In genomic region chr6:30570263-30570662, GRCh38 we compare ENCODE assay signal across 9 cellular contexts. TPM values are rescaled to one million over a fixed set of nuclear protein-coding genes. Genes with fewer than 3 reads are reported as not detected.
DNase-seq lines count a peak whose midpoint lies in the region; ATAC-seq, FAIRE-seq and TF ChIP-seq lines count a peak whose summit lies in the region.
"Had no signal": no experiment of that assay in that cellular context is flagged by ENCODE, and none has a peak within 500 bp of the region (broad histone marks: within the 10 kb centered on the region; RNA-seq: fewer than 3 reads in every experiment).

No MANE protein-coding gene starts in this region.

- no TSS peak for BruUV-seq in Caco-2 (replicated peaks; lab: Mats Ljungman, UMichigan)

- no peak for FAIRE-seq in pancreas (lab: Jason Lieb, UNC)

- H3K9me3 Mint-ChIP-seq in Caco-2 (ENCODE audit: unreplicated experiment) (no peaks in the 10 kb centered on the region), endodermal cell (no peaks in the 10 kb centered on the region)

- peaks cover 15% of the 10 kb centered on the region; the same call in 1 of the 2 replicates for H3K4me1 ChIP-seq in Caco-2
- H3K4me1 ChIP-seq in OCI-LY1 (ENCODE audit: insufficient read depth, low read length, severe bottlenecking), result peaks cover 42% of the 10 kb centered on the region
- H3K4me1 ChIP-seq in endodermal cell (ENCODE audit: control insufficient read depth, insufficient read depth, low read length), result peaks cover 11% of the 10 kb centered on the region
- peaks cover 9 to 23% (median 10%) of the 10 kb centered on the region in 3 donors for H3K4me1 ChIP-seq in pancreas

- H3K27ac Mint-ChIP-seq in Caco-2 (ENCODE audit: unreplicated experiment), result no peak overlapping the region
- H3K27ac Mint-ChIP-seq in endodermal cell, result no peak overlapping the region

- CTCF ChIA-PET in Caco-2 (lab: Charles Lee), result interaction anchor here (1.6 kb wide), 1 partner anchor 21 kb away, joined by 4 read pairs; no protein-coding TSS in a partner anchor

- H3K79me2 ChIP-seq in OCI-LY1 (ENCODE audit: insufficient read depth, low read length), result peaks cover 38% of the 10 kb centered on the region

- peak overlapping the region; percentile 93 for H3K4me2 ChIP-seq in OCI-LY1 (ENCODE audit: low read length)

- no peaks in the 10 kb centered on the region for H3K9me3 ChIP-seq in Caco-2
- no peaks in the 10 kb centered on the region for H3K9me3 ChIP-seq in OCI-LY1 (ENCODE audit: low read length)
- H3K9me3 ChIP-seq in endodermal cell (ENCODE audit: control insufficient read depth, low read length), result no peaks in the 10 kb centered on the region
- no peaks in the 10 kb centered on the region for H3K9me3 ChIP-seq in pancreas

- peaks cover 24% of the 10 kb centered on the region for H3K36me3 Mint-ChIP-seq in Caco-2 (ENCODE audit: insufficient read depth, unreplicated experiment)
- H3K36me3 Mint-ChIP-seq in endodermal cell (ENCODE audit: low read depth), result no peaks in the 10 kb centered on the region

- no peaks in the 10 kb centered on the region for H3F3A ChIP-seq in OCI-LY1 (ENCODE audit: insufficient read depth, low read length)

- H3K27me3 Mint-ChIP-seq in Caco-2 (ENCODE audit: insufficient read depth, unreplicated experiment) (no peaks in the 10 kb centered on the region), endodermal cell (ENCODE audit: insufficient read depth) (no peaks in the 10 kb centered on the region)

- ATAC-seq in pancreas (no peak), GM21786 (IDR thresholded peaks at IDR 0.05; ENCODE audit: unreplicated experiment) (no peak)

- 0 out of 2 replicates have a peak, but pooled peaks cover 1% of the 10 kb centered on the region for H3K36me3 ChIP-seq in Caco-2 (ENCODE audit: control insufficient read depth, insufficient read depth, low read length)
- peaks cover 14% of the 10 kb centered on the region; the same call in 1 of the 2 replicates for H3K36me3 ChIP-seq in OCI-LY1 (ENCODE audit: insufficient read depth, low read length)
- peaks cover under 1% of the 10 kb centered on the region for H3K36me3 ChIP-seq in endodermal cell (ENCODE audit: control insufficient read depth, insufficient read depth, low read length)
- no peaks in the 10 kb centered on the region for H3K36me3 ChIP-seq in pancreas

- TF ChIP-seq CTCF in Caco-2 (IDR thresholded peaks at IDR 0.05; ENCODE audit: insufficient read depth in 1 of 2, low read depth in 1 of 2, low read length in 1 of 2, severe bottlenecking in 1 of 2, unreplicated experiment in 1 of 2) (no peak), OCI-LY1 (IDR thresholded peaks at IDR 0.05; ENCODE audit: low read length) (no peak), endodermal cell (conservative IDR thresholded peaks at IDR 0.05) (no peak), pancreas (IDR thresholded peaks at IDR 0.05) (no peak)

- POLR2A ChIA-PET in Caco-2 (lab: Charles Lee), result interaction anchor here (2.3 kb wide), 1 partner anchor 13 kb away, joined by 25 read pairs; the partner anchor contains the start of genes GNL1 and PRR3

- H3K4me3 Mint-ChIP-seq in Caco-2 (ENCODE audit: unreplicated experiment) (peak overlapping the region; percentile 86), endodermal cell (peak overlapping the region; percentile 90)

- H2AFZ ChIP-seq in OCI-LY1 (ENCODE audit: low read length), result no peak overlapping the region

- H4K20me1 ChIP-seq in OCI-LY1 (ENCODE audit: insufficient read depth, low read length), result 0 out of 2 replicates have a peak, but pooled peaks cover 3% of the 10 kb centered on the region

- DNase-seq in Caco-2, result no peak
- peak; percentile 62 for DNase-seq in endodermal cell
- no peak for DNase-seq in pancreas
- DNase-seq in SKM-1 (lab: John Stamatoyannopoulos, UW; ENCODE audit: unreplicated experiment), result no peak
- DNase-seq in NCI-H2196 treated with DMSO at 0.1 percent for 48 hours (lab: John Stamatoyannopoulos, UW; ENCODE audit: unreplicated experiment), result no peak
- DNase-seq in NCI-H146 treated with DMSO at 0.1 percent for 48 hours (lab: John Stamatoyannopoulos, UW; ENCODE audit: unreplicated experiment), result no peak
- DNase-seq: SIG-M5 had no signal

- H3K4me3 ChIP-seq in Caco-2 (ENCODE audit: low read depth, low read length) (peak overlapping the region; percentile 68), OCI-LY1 (ENCODE audit: low read depth, low read length, poor library complexity, severe bottlenecking) (peak overlapping the region; percentile 89), endodermal cell (ENCODE audit: low read length) (peak overlapping the region; percentile 93), pancreas (peak overlapping the region in 3 of 4 donors; percentile 37 to 74 (median 52))

- 60 to 83% methylated on average over 1 of the region's 1 CpG for WGBS in endodermal cell (ENCODE audit: insufficient coverage in 1 of 2, insufficient read length in 1 of 2), 2 experiments
- 25 to 38% methylated on average over 1 of the region's 1 CpG for WGBS in pancreas, 2 donors

- peaks cover 30% of the 10 kb centered on the region for H3K4me1 Mint-ChIP-seq in Caco-2 (ENCODE audit: low read depth, unreplicated experiment)
- peaks cover 47% of the 10 kb centered on the region for H3K4me1 Mint-ChIP-seq in endodermal cell

- H3K27me3 ChIP-seq in Caco-2 (replicated peaks; ENCODE audit: control insufficient read depth, insufficient read depth, low read length), result no peaks in the 10 kb centered on the region
- H3K27me3 ChIP-seq in OCI-LY1 (ENCODE audit: insufficient read depth, low read length), result no peaks in the 10 kb centered on the region
- H3K27me3 ChIP-seq in endodermal cell (ENCODE audit: control insufficient read depth, insufficient read depth, low read length, poor library complexity, severe bottlenecking), result no peaks in the 10 kb centered on the region
- H3K27me3 ChIP-seq in pancreas, result no peaks in the 10 kb centered on the region

- H3K9me2 ChIP-seq in OCI-LY1 (ENCODE audit: low read depth, low read length), result no peaks in the 10 kb centered on the region

- no peak overlapping the region for H3K27ac ChIP-seq in OCI-LY1 (ENCODE audit: low read depth, low read length, poor library complexity, severe bottlenecking)
- H3K27ac ChIP-seq in endodermal cell (ENCODE audit: low read depth, low read length), result no peak overlapping the region
- H3K27ac ChIP-seq in pancreas, result peak overlapping the region in 2 of 4 donors; percentile 62 to 86

- intact Hi-C loops in Caco-2 (cut with micrococcal nuclease; ENCODE audit: unreplicated experiment) (no loop called here), pancreas (cut with DNase I) (no loop called here)

- H3K9ac ChIP-seq in OCI-LY1 (ENCODE audit: low read length) (peak overlapping the region; percentile 91), endodermal cell (ENCODE audit: extremely low read depth, low read length, poor library complexity, severe bottlenecking) (peak overlapping the region; percentile 90)

RNA-seq across cellular contexts. Expression of gene ABCF1, which starts 1.0 kb away (rescaled TPM):
- 93.7 and 95.6 TPM in 2 replicates for total RNA-seq in Caco-2 (2022)
- 10 to 100 TPM; 84.9 to 89.3 TPM for total RNA-seq in endodermal cell
- polyA plus RNA-seq in endodermal cell (2013, experiment 1 of 2), result 65.6 TPM
- 62.9 TPM for polyA plus RNA-seq in endodermal cell (2013, experiment 2 of 2)
- 10 to 100 TPM; 17.4 to 30.7 (median 24.9) TPM for total RNA-seq in pancreas
- polyA plus RNA-seq in pancreas, result 10 to 100 TPM; 21.6 to 24.9 TPM

RNA-seq across cellular contexts. Expression of gene PRR3, which starts 13.2 kb away (rescaled TPM):
- total RNA-seq in Caco-2 (2022) (20.3 and 20.8 TPM in 2 replicates), endodermal cell (10 to 100 TPM; 10.9 to 12.0 TPM), pancreas (1 to 10 TPM; 2.2 to 4.7 (median 3.1) TPM)
- 42.4 TPM for polyA plus RNA-seq in endodermal cell (2013, experiment 1 of 2)
- 36.6 TPM for polyA plus RNA-seq in endodermal cell (2013, experiment 2 of 2)
- 1 to 10 TPM; 6.5 to 8.7 TPM for polyA plus RNA-seq in pancreas

RNA-seq across cellular contexts. Expression of gene GNL1, which starts 14.0 kb away (rescaled TPM):
- total RNA-seq in Caco-2 (2022) (84.1 and 94.1 TPM in 2 replicates), endodermal cell (10 to 100 TPM; 82.1 to 93.5 TPM), pancreas (10 to 100 TPM; 32.3 to 51.0 (median 38.1) TPM)
- polyA plus RNA-seq in endodermal cell (2013, experiment 1 of 2), result 44.7 TPM
- 37.3 TPM for polyA plus RNA-seq in endodermal cell (2013, experiment 2 of 2)
- 10 to 100 TPM; 47.8 to 86.6 TPM for polyA plus RNA-seq in pancreas

RNA-seq across cellular contexts. Expression of gene PPP1R10, which starts 46.8 kb away (rescaled TPM):
- total RNA-seq in Caco-2 (2022), result 91.3 and 95.4 TPM in 2 replicates
- total RNA-seq in endodermal cell, result 100 to 1,000 TPM; 122 to 126 TPM
- 43.2 TPM for polyA plus RNA-seq in endodermal cell (2013, experiment 1 of 2)
- polyA plus RNA-seq in endodermal cell (2013, experiment 2 of 2), result 41.9 TPM
- total RNA-seq in pancreas, result 10 to 100 TPM; 34.8 to 57.9 (median 43.0) TPM
- polyA plus RNA-seq in pancreas, result 10 to 100 TPM; 25.1 to 34.3 TPM

RNA-seq across cellular contexts. Expression of gene MRPS18B, which starts 47.4 kb away (rescaled TPM):
- 60.0 and 62.6 TPM in 2 replicates for total RNA-seq in Caco-2 (2022)
- total RNA-seq in endodermal cell, result 10 to 100 TPM; 37.6 to 39.7 TPM
- 48.6 TPM for polyA plus RNA-seq in endodermal cell (2013, experiment 1 of 2)
- 45.3 TPM for polyA plus RNA-seq in endodermal cell (2013, experiment 2 of 2)
- total RNA-seq in pancreas, result 10 to 100 TPM; 24.5 to 39.5 (median 29.1) TPM
- polyA plus RNA-seq in pancreas, result 10 to 100 TPM; 22.9 to 41.1 TPM
